Comparison of ENCODE assay signal across 23 cellular contexts in the genomic region with DNA sequence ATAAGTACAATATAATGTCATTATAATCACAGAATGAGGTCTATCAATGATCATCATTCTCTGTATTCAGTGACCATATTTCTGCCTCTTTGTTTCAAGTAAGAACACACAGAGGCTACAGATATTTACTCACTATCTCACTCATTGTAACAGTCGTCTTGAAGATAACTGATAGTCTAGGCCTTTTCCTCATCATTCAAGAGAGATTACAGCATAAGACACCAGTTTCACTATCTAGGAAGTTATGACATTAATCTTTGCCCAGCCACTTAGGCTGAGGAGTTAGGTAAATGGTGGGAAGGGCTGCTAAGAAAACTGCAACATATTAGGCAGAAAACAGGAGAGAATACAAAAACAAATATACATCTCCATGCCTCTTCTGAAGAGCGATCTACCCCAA.
"Had no signal": no experiment of that assay in that cellular context is flagged by ENCODE, and none has a peak within 500 bp of the region (broad histone marks: within the 10 kb centered on the region; RNA-seq: fewer than 3 reads in every experiment).

No MANE protein-coding gene starts in this region.

- H3K36me3 ChIP-seq: MG63 had no signal

- H3K4me3 ChIP-seq: MG63 had no signal

- DNase-seq: KBM-7, MG63, NCI-H1092, NCI-H1105 treated with DMSO at 0.1 percent for 48 hours, NCI-H1417 treated with DMSO at 0.1 percent for 48 hours, NCI-H146, NCI-H1694 treated with DMSO at 0.1 percent for 48 hours, NCI-H1930, NCI-H2081, NCI-H2107, NCI-H2227 treated with DMSO at 0.1 percent for 48 hours, NCI-H446, NCI-H510A, NCI-H524 treated with DMSO at 0.1 percent for 48 hours, NCI-H69, NCI-H774, PC-3, SHP77 had no signal

- ATAC-seq: Panc1, PC-3, SK-N-SH treated with all-trans-retinoic acid at 6 μM for 48 hours had no signal

- H3K9me3 ChIP-seq: MG63 had no signal

- H3K27ac ChIP-seq: HL-60, RWPE1 had no signal

- FAIRE-seq: HTR-8/SVneo had no signal

- H3K27me3 ChIP-seq: MG63 had no signal
